Comparison of ENCODE assay signal across 9 cellular contexts in the genomic region with DNA sequence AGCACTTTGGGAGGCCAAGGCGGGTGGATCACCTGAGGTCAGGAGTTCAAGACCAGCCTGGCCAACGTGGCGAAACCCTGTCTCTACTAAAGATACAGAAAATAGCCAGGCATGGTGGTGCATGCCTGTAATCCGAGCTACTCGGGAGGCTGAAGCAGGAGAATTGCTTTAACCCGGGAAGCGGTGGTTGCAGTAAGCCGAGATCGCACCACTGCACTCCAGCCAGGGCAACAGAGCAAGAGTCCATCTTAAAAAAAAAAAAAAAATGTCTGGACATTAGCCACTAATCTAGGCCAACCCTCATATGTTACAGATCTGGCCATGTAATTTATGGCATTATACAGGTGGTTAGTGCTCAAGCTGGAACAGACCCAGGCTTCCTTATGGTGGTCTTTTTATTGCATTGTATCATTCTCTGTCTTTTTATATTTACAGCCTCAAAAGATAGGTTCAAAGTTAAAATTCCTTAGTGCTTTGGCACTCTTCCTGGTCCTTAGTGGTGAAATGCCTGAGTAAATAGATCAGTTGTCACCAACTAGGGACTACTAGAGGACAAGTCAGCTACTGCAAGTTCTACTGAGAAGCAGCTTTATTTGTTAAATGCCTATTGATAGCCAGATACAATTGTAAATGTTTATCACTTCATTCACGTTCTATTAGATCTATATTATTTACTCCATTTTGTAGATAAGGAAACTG. TPM values are rescaled to one million over a fixed set of nuclear protein-coding genes. Genes with fewer than 3 reads are reported as not detected.
A peak's percentile ranks its signal among the peaks of the same experiment; 100 is the strongest.
DNase-seq lines count a peak whose midpoint lies in the region; ATAC-seq lines count a peak whose summit lies in the region.
"Had no signal": no experiment of that assay in that cellular context is flagged by ENCODE, and none has a peak within 500 bp of the region (broad histone marks: within the 10 kb centered on the region; RNA-seq: fewer than 3 reads in every experiment).

No MANE protein-coding gene starts in this region.

- no peaks in the 10 kb centered on the region for H3K36me3 ChIP-seq in muscle layer of duodenum (ENCODE audit: control insufficient read depth in 1 of 2, insufficient read depth in 2 of 2, low read length in 2 of 2)

- DNase-seq in EH (ENCODE audit: low read depth) = peak; percentile 78
- peak; percentile 54 for DNase-seq in LoVo (ENCODE audit: low spot score)
- peak; percentile 5 for DNase-seq in cerebellum (ENCODE audit: low spot score)
- DNase-seq in cerebellar nuclear complex (lab: John Stamatoyannopoulos, UW) = no peak
- no peak for DNase-seq in activated effector memory CD4-positive, alpha-beta T cell treated with anti-CD3 and anti-CD28 coated beads, Interleukin-2, amount 50 U/mL, for 16 hours
- no peak for DNase-seq in CD1c-positive myeloid dendritic cell (ENCODE audit: extremely low spot score)
- DNase-seq: naive B cell had no signal

- H3K9me3 ChIP-seq in muscle layer of duodenum (ENCODE audit: control insufficient read depth in 1 of 2, low read length in 2 of 2) = no peaks in the 10 kb centered on the region

- H3K4me3 ChIP-seq in muscle layer of duodenum (ENCODE audit: low read depth in 1 of 2, low read length in 2 of 2) = no peak overlapping the region

- peak overlapping the region; percentile 10 for H3K27ac ChIP-seq in muscle layer of duodenum (ENCODE audit: low read length)

- no peak for ATAC-seq in GM18517 (IDR thresholded peaks at IDR 0.05; ENCODE audit: unreplicated experiment)

- peaks cover 8 to 32% of the 10 kb centered on the region in 2 donors for H3K4me1 ChIP-seq in muscle layer of duodenum (ENCODE audit: control insufficient read depth in 1 of 2, insufficient read depth in 2 of 2, low read length in 2 of 2)

- H3K27me3 ChIP-seq in muscle layer of duodenum (ENCODE audit: low read depth, low read length) = no peaks in the 10 kb centered on the region

RNA-seq across cellular contexts. Expression of a gene that starts 16.0 kb away (rescaled TPM):
- total RNA-seq in cerebellum = 25.4 TPM

RNA-seq across cellular contexts. Expression of a gene that starts 42.7 kb away (rescaled TPM):
- 27.3 TPM for total RNA-seq in cerebellum

RNA-seq across cellular contexts. Expression of a gene that starts 42.8 kb away (rescaled TPM):
- total RNA-seq in cerebellum = 20.2 TPM

Comparison
In these comparisons a context has a peak if more than half of its experiments do, and no peak if none do; other contexts are left out.
1. DNase-seq: peak in EH (single experiment), LoVo (single experiment) and cerebellum (single experiment); none in cerebellar nuclear complex (0 of 2), activated effector memory CD4-positive, alpha-beta T cell treated with anti-CD3 and anti-CD28 coated beads, Interleukin-2, amount 50 U/mL, for 16 hours (single experiment) and CD1c-positive myeloid dendritic cell (single experiment).